Comparison of ENCODE assay signal across 14 cellular contexts in genomic region chr2:128797937-128798336, GRCh38.
DNase-seq lines count a peak whose midpoint lies in the region; ATAC-seq, FAIRE-seq and TF ChIP-seq lines count a peak whose summit lies in the region.
"Had no signal": no experiment of that assay in that cellular context is flagged by ENCODE, and none has a peak within 500 bp of the region (broad histone marks: within the 10 kb centered on the region; RNA-seq: fewer than 3 reads in every experiment).

No MANE protein-coding gene starts in this region.

- H3K27me3 ChIP-seq in WERI-Rb-1 (ENCODE audit: insufficient read depth, low read depth, severe bottlenecking) = no peaks in the 10 kb centered on the region
- H3K27me3 ChIP-seq: thyroid gland had no signal

- TF ChIP-seq POLR2A in GM12892 (IDR thresholded peaks at IDR 0.05; ENCODE audit: low read depth, low read length) = no peak

- no peaks in the 10 kb centered on the region for H3K9me3 ChIP-seq in WERI-Rb-1 (ENCODE audit: severe bottlenecking)
- H3K9me3 ChIP-seq: prostate gland, thyroid gland had no signal

- no peak overlapping the region for H3K4me3 ChIP-seq in WERI-Rb-1 (ENCODE audit: low read depth, low read length)
- H3K4me3 ChIP-seq: K562, lung, prostate gland, thyroid gland had no signal

- DNase-seq in GM12892 (ENCODE audit: insufficient read length) = peak; percentile 32
- DNase-seq in SW 1271 (lab: John Stamatoyannopoulos, UW) = no peak
- DNase-seq in WERI-Rb-1 = no peak
- no peak for DNase-seq in NCI-H187 (lab: John Stamatoyannopoulos, UW)
- no peak for DNase-seq in NCI-H748 treated with DMSO at 0.1 percent for 48 hours (lab: John Stamatoyannopoulos, UW)
- DNase-seq: H7, thyroid gland had no signal

- FAIRE-seq in GM12892 (lab: Jason Lieb, UNC) = peak; percentile 78
- FAIRE-seq: K562 had no signal

- H3K36me3 ChIP-seq in WERI-Rb-1 = no peaks in the 10 kb centered on the region
- H3K36me3 ChIP-seq: prostate gland, thyroid gland had no signal

- TF ChIP-seq CTCF in WERI-Rb-1 (IDR thresholded peaks at IDR 0.05; ENCODE audit: low read depth, low read length) = no peak

- H3K27ac ChIP-seq in angular gyrus (ENCODE audit: low read depth, low read length) (peak overlapping the region; percentile 31), WERI-Rb-1 (no peak overlapping the region)
- H3K27ac ChIP-seq: prostate gland, thyroid gland, VCaP had no signal

- peak; percentile 68 for ATAC-seq in GM19397 (IDR thresholded peaks at IDR 0.05; ENCODE audit: unreplicated experiment)
- ATAC-seq in HG02870 (IDR thresholded peaks at IDR 0.05; ENCODE audit: unreplicated experiment) = peak; percentile 66
- ATAC-seq: K562 had no signal
